Comparison of ENCODE assay signal across 8 cellular contexts in the genomic region with DNA sequence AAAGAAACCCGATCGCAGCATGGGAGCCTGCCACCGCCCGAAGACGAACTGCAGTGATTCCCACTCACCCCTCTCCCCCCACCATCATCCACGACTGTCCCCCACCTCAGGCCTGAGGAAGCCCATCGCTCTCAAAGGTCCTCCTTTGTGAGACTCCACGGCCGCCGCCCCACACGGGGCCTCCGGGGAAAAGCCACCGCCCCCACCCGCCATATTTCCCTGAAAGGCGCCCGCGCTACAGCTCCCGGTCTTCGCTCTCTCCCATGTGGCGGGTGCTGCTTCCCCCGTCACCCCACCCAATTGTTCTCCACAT. TPM values are rescaled to one million over a fixed set of nuclear protein-coding genes. Genes with fewer than 3 reads are reported as not detected.
DNase-seq lines count a peak whose midpoint lies in the region; ATAC-seq, FAIRE-seq and TF ChIP-seq lines count a peak whose summit lies in the region.

No MANE protein-coding gene starts in this region.

- H3K4me3 ChIP-seq in Caco-2 (ENCODE audit: low read depth, low read length) (peak overlapping the region; percentile 96), epithelial cell of proximal tubule (ENCODE audit: low read depth, low read length) (peak overlapping the region; percentile 95)

- no peaks in the 10 kb centered on the region for H3K9me3 ChIP-seq in Caco-2

- DNase-seq in Caco-2: no peak
- peak; percentile 26 for DNase-seq in HEK293T (ENCODE audit: extremely low spot score)
- peak; percentile 39 for DNase-seq in SW480 (ENCODE audit: low spot score)
- DNase-seq in epithelial cell of proximal tubule (ENCODE audit: low read depth): no peak
- no peak for DNase-seq in nephron progenitor cell
- DNase-seq in H54 (ENCODE audit: insufficient read length, low spot score): no peak
- DNase-seq in NCI-H187 (lab: John Stamatoyannopoulos, UW): no peak

- TF ChIP-seq CTCF in Caco-2 (IDR thresholded peaks at IDR 0.05; ENCODE audit: insufficient read depth in 1 of 2, low read depth in 1 of 2, low read length in 1 of 2, severe bottlenecking in 1 of 2, unreplicated experiment in 1 of 2): no peak
- no peak for TF ChIP-seq CTCF in epithelial cell of proximal tubule (conservative IDR thresholded peaks at IDR 0.05; ENCODE audit: low read depth, low read length)
- no peak for TF ChIP-seq CTCF in nephron progenitor cell (IDR thresholded peaks at IDR 0.05)

- H3K9me3 Mint-ChIP-seq in Caco-2 (ENCODE audit: unreplicated experiment) (no peaks in the 10 kb centered on the region), nephron progenitor cell (peaks cover 19% of the 10 kb centered on the region)

- peaks cover 3% of the 10 kb centered on the region; the same call in 1 of the 2 replicates for H3K36me3 ChIP-seq in Caco-2 (ENCODE audit: control insufficient read depth, insufficient read depth, low read length)

- peak overlapping the region; percentile 99 for H3K4me3 Mint-ChIP-seq in Caco-2 (ENCODE audit: unreplicated experiment)
- peak overlapping the region; percentile 99 for H3K4me3 Mint-ChIP-seq in nephron progenitor cell

- H3K4me1 ChIP-seq in Caco-2: peaks cover 21% of the 10 kb centered on the region

- BruUV-seq in Caco-2 (replicated peaks; lab: Mats Ljungman, UMichigan): no TSS peak

- POLR2A ChIA-PET in Caco-2 (lab: Charles Lee): no interaction called here
- POLR2A ChIA-PET in HEK293T (lab: Yijun Ruan, JAX): interaction anchor here (0.5 to 1.7 kb wide), 6 partner anchors 9 to 89 kb away, joined by 3 to 30 read pairs (median 4); no protein-coding TSS in a partner anchor

- no peaks in the 10 kb centered on the region for H3K27me3 Mint-ChIP-seq in Caco-2 (ENCODE audit: insufficient read depth, unreplicated experiment)
- no peaks in the 10 kb centered on the region for H3K27me3 Mint-ChIP-seq in nephron progenitor cell (ENCODE audit: low read depth, poor library complexity)

- H3K4me1 Mint-ChIP-seq in Caco-2 (ENCODE audit: low read depth, unreplicated experiment) (peaks cover 11% of the 10 kb centered on the region), nephron progenitor cell (peaks cover 23% of the 10 kb centered on the region)

- H3K27ac Mint-ChIP-seq in Caco-2 (ENCODE audit: unreplicated experiment) (peak overlapping the region; percentile 100), nephron progenitor cell (peak overlapping the region; percentile 100)

- FAIRE-seq in H54 (lab: Jason Lieb, UNC): no peak

- no peak for ATAC-seq in GM19023 (IDR thresholded peaks at IDR 0.05; ENCODE audit: unreplicated experiment)

- no peak for TF ChIP-seq POLR2A in H54 (IDR thresholded peaks at IDR 0.05; ENCODE audit: low read depth, low read length)

- CTCF ChIA-PET in Caco-2 (lab: Charles Lee) (interaction anchor here (0.7 to 1.4 kb wide), 2 partner anchors 34 to 134 kb away, joined by 5 to 7 read pairs; no protein-coding TSS in a partner anchor), HEK293T (lab: Yijun Ruan, JAX) (interaction anchor here (2.5 kb wide), 1 partner anchor 34 kb away, joined by 6 read pairs; no protein-coding TSS in a partner anchor)

- H3K27me3 ChIP-seq in Caco-2 (replicated peaks; ENCODE audit: control insufficient read depth, insufficient read depth, low read length): no peaks in the 10 kb centered on the region

- intact Hi-C loops in Caco-2 (cut with micrococcal nuclease; ENCODE audit: unreplicated experiment): no loop called here

- peaks cover 61% of the 10 kb centered on the region for H3K36me3 Mint-ChIP-seq in Caco-2 (ENCODE audit: insufficient read depth, unreplicated experiment)
- peaks cover 44% of the 10 kb centered on the region for H3K36me3 Mint-ChIP-seq in nephron progenitor cell (ENCODE audit: low read depth)

TF ChIP-seq in HEK293T, 16 proteins besides CTCF, POLR2A, EP300 and RAD21:
- TF ChIP-seq NFRKB (IDR thresholded peaks at IDR 0.05) (no peak), BHLHE40 (IDR thresholded peaks at IDR 0.05; ENCODE audit: borderline replicate concordance) (no peak), ARNT (IDR thresholded peaks at IDR 0.05) (no peak), CTBP1 (IDR thresholded peaks at IDR 0.05; ENCODE audit: borderline replicate concordance) (no peak), HDGF (IDR thresholded peaks at IDR 0.05; ENCODE audit: borderline replicate concordance) (no peak), SP1 (IDR thresholded peaks at IDR 0.05) (no peak), L3MBTL2 (conservative IDR thresholded peaks at IDR 0.05) (no peak)
TF ChIP-seq in HEK293T: peak in this region for 0.

RNA-seq across cellular contexts. Expression of a gene that starts 0.7 kb away (rescaled TPM):
- 915 and 956 TPM in 2 replicates for total RNA-seq in Caco-2 (2022)
- total RNA-seq in epithelial cell of proximal tubule: 1,115 and 1,239 TPM in 2 replicates

RNA-seq across cellular contexts. Expression of a gene that starts 56.7 kb away (rescaled TPM):
- total RNA-seq in Caco-2 (2022) (70.0 and 72.3 TPM in 2 replicates), epithelial cell of proximal tubule (57.1 and 82.8 TPM in 2 replicates)

Comparison
In these comparisons a context has a peak if more than half of its experiments do, and no peak if none do; other contexts are left out.
1. DNase-seq: peak in HEK293T (single experiment) and SW480 (single experiment); none in Caco-2 (0 of 2), epithelial cell of proximal tubule (single experiment), nephron progenitor cell (single experiment), H54 (single experiment) and NCI-H187 (0 of 2).